In the genomic region with DNA sequence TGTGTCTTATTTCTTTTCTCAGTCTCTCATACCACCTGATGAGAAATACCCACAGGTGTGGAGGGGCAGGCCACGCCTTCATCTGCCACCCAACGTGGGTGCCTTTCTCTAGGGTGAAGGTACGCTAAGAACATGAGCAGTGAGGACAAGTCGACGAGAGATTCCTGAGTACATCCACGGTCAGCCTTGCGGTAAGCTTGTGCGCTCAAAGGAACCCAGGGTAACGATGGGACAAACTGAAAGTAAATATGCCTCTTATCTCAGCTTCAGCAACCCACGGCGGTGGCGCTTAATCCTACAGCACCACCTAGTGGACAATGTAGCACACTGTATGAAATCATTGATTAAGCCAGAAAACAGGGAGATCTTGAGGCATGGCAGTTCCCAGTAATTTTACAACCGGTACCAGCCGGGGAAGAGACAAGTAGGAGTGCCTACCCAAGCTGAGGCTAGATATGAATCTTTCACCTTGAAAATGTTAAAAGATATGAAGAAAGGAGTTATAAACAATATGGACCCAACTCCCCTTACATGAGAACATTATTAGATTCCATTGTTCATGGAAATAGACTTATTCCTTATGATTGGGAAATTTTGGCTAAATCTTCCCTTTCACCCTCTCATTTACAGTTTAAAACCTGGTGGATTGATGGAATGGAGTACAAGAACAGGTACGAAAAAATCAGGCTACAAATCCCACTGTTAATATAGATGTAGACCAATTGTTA, we compare ENCODE assay signal across 8 cellular contexts.
DNase-seq lines count a peak whose midpoint lies in the region; ATAC-seq and TF ChIP-seq lines count a peak whose summit lies in the region.

No MANE protein-coding gene starts in this region.

- intact Hi-C loops in CD4-positive, alpha-beta T cell (cut with DNase I, micrococcal nuclease): loop anchor here (2.0 to 10.0 kb wide), 5 partner anchors 117 to 1043 kb away; a partner anchor contains a TSS

- no peaks in the 10 kb centered on the region for H3K27me3 Mint-ChIP-seq in CD4-positive, alpha-beta T cell
- no peaks in the 10 kb centered on the region for H3K27me3 Mint-ChIP-seq in activated CD4-positive, alpha-beta T cell treated with anti-CD3 and anti-CD28 coated beads, Interleukin-2, amount 10 ng/mL, durations not matched to agents 7 days and 5 days

- TF ChIP-seq CTCF in CD4-positive, alpha-beta T cell (IDR thresholded peaks at IDR 0.05): peak; percentile 91

- peak; percentile 40 to 65 (median 56) for DNase-seq in CD4-positive, alpha-beta T cell
- DNase-seq in NCI-H2107 treated with DMSO at 0.1 percent for 48 hours (lab: John Stamatoyannopoulos, UW; ENCODE audit: unreplicated experiment) (peak; percentile 49), dermis microvascular lymphatic vessel endothelial cell (ENCODE audit: low read depth in 2 of 2) (peak; percentile 66 to 85), lung microvascular endothelial cell (ENCODE audit: low read depth in 2 of 2) (peak; percentile 82 to 87)
- DNase-seq in activated CD4-positive, alpha-beta T cell treated with anti-CD3 and anti-CD28 coated beads, Interleukin-2, amount 10 ng/mL, durations not matched to agents 7 days and 5 days: peak; percentile 79
- peak; percentile 24 for DNase-seq in stimulated activated CD8-positive, alpha-beta memory T cell treated with anti-CD3 and anti-CD28 coated beads, Interleukin-15, amount 100 ng/mL, for 1 hour (ENCODE audit: low read depth)

- H3K9me3 Mint-ChIP-seq in CD4-positive, alpha-beta T cell: no peaks in the 10 kb centered on the region
- H3K9me3 Mint-ChIP-seq in activated CD4-positive, alpha-beta T cell treated with anti-CD3 and anti-CD28 coated beads, Interleukin-2, amount 10 ng/mL, durations not matched to agents 7 days and 5 days: peaks cover 11% of the 10 kb centered on the region

- H3K27ac ChIP-seq in CD4-positive, alpha-beta T cell (ENCODE audit: low read depth, low read length): peak overlapping the region; percentile 29

- peaks cover 11% of the 10 kb centered on the region for H3K4me1 Mint-ChIP-seq in CD4-positive, alpha-beta T cell (ENCODE audit: low read depth)
- H3K4me1 Mint-ChIP-seq in activated CD4-positive, alpha-beta T cell treated with anti-CD3 and anti-CD28 coated beads, Interleukin-2, amount 10 ng/mL, durations not matched to agents 7 days and 5 days: peaks cover 9% of the 10 kb centered on the region

- POLR2A ChIA-PET in CD4-positive, alpha-beta T cell (lab: Charles Lee): interaction anchor here (1.0 to 1.6 kb wide), 3 partner anchors 118 to 232 kb away, joined by 3 to 10 read pairs (median 3); a partner anchor contains a TSS
- POLR2A ChIA-PET in activated CD4-positive, alpha-beta T cell treated with anti-CD3 and anti-CD28 coated beads, Interleukin-2, amount 10 ng/mL, durations not matched to agents 7 days and 5 days (lab: Charles Lee): no interaction called here

- ATAC-seq in CD4-positive, alpha-beta T cell (ENCODE audit: poor library complexity): peak; percentile 95
- peak; percentile 54 for ATAC-seq in GM21825 (IDR thresholded peaks at IDR 0.05; ENCODE audit: unreplicated experiment)
- no peak for ATAC-seq in GM21737 (IDR thresholded peaks at IDR 0.05; ENCODE audit: unreplicated experiment)

- H3K27me3 ChIP-seq in CD4-positive, alpha-beta T cell (ENCODE audit: control insufficient read depth, insufficient read depth, low read length): no peaks in the 10 kb centered on the region

- H3K4me3 Mint-ChIP-seq in CD4-positive, alpha-beta T cell: peak overlapping the region; percentile 89
- peak overlapping the region; percentile 69 for H3K4me3 Mint-ChIP-seq in activated CD4-positive, alpha-beta T cell treated with anti-CD3 and anti-CD28 coated beads, Interleukin-2, amount 10 ng/mL, durations not matched to agents 7 days and 5 days

- CTCF ChIA-PET in CD4-positive, alpha-beta T cell (lab: Charles Lee): interaction anchor here (0.6 to 0.9 kb wide), 5 partner anchors 31 to 432 kb away, joined by 3 to 8 read pairs (median 3); a partner anchor contains a TSS
- CTCF ChIA-PET in activated CD4-positive, alpha-beta T cell treated with anti-CD3 and anti-CD28 coated beads, Interleukin-2, amount 10 ng/mL, durations not matched to agents 7 days and 5 days (lab: Charles Lee): interaction anchor here (0.6 to 1.0 kb wide), 4 partner anchors 12 to 118 kb away, joined by 3 to 5 read pairs (median 4); a partner anchor contains a TSS

- H3K36me3 Mint-ChIP-seq in CD4-positive, alpha-beta T cell (ENCODE audit: low read depth): peaks cover 5% of the 10 kb centered on the region
- peaks cover 1% of the 10 kb centered on the region for H3K36me3 Mint-ChIP-seq in activated CD4-positive, alpha-beta T cell treated with anti-CD3 and anti-CD28 coated beads, Interleukin-2, amount 10 ng/mL, durations not matched to agents 7 days and 5 days (ENCODE audit: low read depth)

- H3K9me3 ChIP-seq in CD4-positive, alpha-beta T cell (ENCODE audit: control insufficient read depth, low read length): no peaks in the 10 kb centered on the region

- H3K27ac Mint-ChIP-seq in CD4-positive, alpha-beta T cell: peak overlapping the region; percentile 54
- peak overlapping the region; percentile 68 for H3K27ac Mint-ChIP-seq in activated CD4-positive, alpha-beta T cell treated with anti-CD3 and anti-CD28 coated beads, Interleukin-2, amount 10 ng/mL, durations not matched to agents 7 days and 5 days

Comparison
In these comparisons a context has a peak if more than half of its experiments do, and no peak if none do; other contexts are left out.
1. DNase-seq: peak in every context shown above with its lines; median percentile 84 in lung microvascular endothelial cell; 79 in activated CD4-positive, alpha-beta T cell treated with anti-CD3 and anti-CD28 coated beads, Interleukin-2, amount 10 ng/mL, durations not matched to agents 7 days and 5 days; 76 in dermis microvascular lymphatic vessel endothelial cell; 56 in CD4-positive, alpha-beta T cell; 49 in NCI-H2107 treated with DMSO at 0.1 percent for 48 hours; 24 in stimulated activated CD8-positive, alpha-beta memory T cell treated with anti-CD3 and anti-CD28 coated beads, Interleukin-15, amount 100 ng/mL, for 1 hour.